ENCODE assay signal across 24 cellular contexts in genomic region chr3:66098436-66098835, GRCh38. TPM values are rescaled to one million over a fixed set of nuclear protein-coding genes. Genes with fewer than 3 reads are reported as not detected.
DNase-seq lines count a peak whose midpoint lies in the region; ATAC-seq, FAIRE-seq and TF ChIP-seq lines count a peak whose summit lies in the region.
"Had no signal": no experiment of that assay in that cellular context is flagged by ENCODE, and none has a peak within 500 bp of the region (broad histone marks: within the 10 kb centered on the region; RNA-seq: fewer than 3 reads in every experiment).

No MANE protein-coding gene starts in this region.

- WGBS in SK-N-SH (ENCODE audit: low lambda C conversion rate), result 74% methylated on average over 4 of the region's 4 CpGs

- no peak overlapping the region for H3K27ac Mint-ChIP-seq in astrocyte (ENCODE audit: unreplicated experiment)
- no peak overlapping the region for H3K27ac Mint-ChIP-seq in T-helper 2 cell treated with Interferon-gamma antibody and Interleukin-4, amounts not matched to agents 5 μg/mL and 100 μg/mL, for 36 hours
- H3K27ac Mint-ChIP-seq: naive B cell; stimulated activated naive CD8-positive, alpha-beta T cell treated with anti-CD3 and anti-CD28 coated beads, Interleukin-15, amount 100 ng/mL, for 72 hours had no signal

- H3K4me1 ChIP-seq in SK-N-SH (ENCODE audit: control insufficient read depth in 1 of 2, insufficient read depth in 2 of 2, low read depth in 1 of 2, low read length in 1 of 2) (peaks cover 0 to 8% of the 10 kb centered on the region in 2 experiments; a peak in 1 of 4 replicates), astrocyte (ENCODE audit: insufficient read depth, low read length) (peaks cover 8% of the 10 kb centered on the region), left ventricle myocardium inferior (no peaks in the 10 kb centered on the region)
- H3K4me1 ChIP-seq: right atrium auricular region had no signal

- H3K4me3 ChIP-seq in SK-N-SH (ENCODE audit: low read depth in 2 of 2, low read length in 1 of 2), result no peak overlapping the region
- no peak overlapping the region for H3K4me3 ChIP-seq in astrocyte (ENCODE audit: insufficient read depth, low read depth, low read length)
- H3K4me3 ChIP-seq in fibroblast of the aortic adventitia (ENCODE audit: low read depth, low read length), result no peak overlapping the region
- H3K4me3 ChIP-seq in left ventricle myocardium inferior, result no peak overlapping the region
- H3K4me3 ChIP-seq: ovary, right atrium auricular region had no signal

- POLR2A ChIA-PET in SK-N-SH (lab: Yijun Ruan, JAX), result no interaction called here

- TF ChIP-seq EP300 in SK-N-SH (IDR thresholded peaks at IDR 0.05; ENCODE audit: borderline replicate concordance in 1 of 2, low read depth in 1 of 2, low read length in 1 of 2), result no peak

- no peak overlapping the region; the same call in 1 of the 2 replicates for H2AFZ ChIP-seq in SK-N-SH (ENCODE audit: low read depth)
- H2AFZ ChIP-seq in astrocyte (ENCODE audit: low read depth, low read length), result peak overlapping the region; percentile 27

- no peak for FAIRE-seq in astrocyte (lab: Jason Lieb, UNC)

- ATAC-seq in SK-N-SH treated with all-trans-retinoic acid at 6 μM for 48 hours, result no peak
- ATAC-seq: stimulated activated naive CD8-positive, alpha-beta T cell treated with anti-CD3 and anti-CD28 coated beads, Interleukin-15, amount 100 ng/mL, for 72 hours had no signal

- H3K79me2 ChIP-seq in SK-N-SH (ENCODE audit: insufficient read depth) (no peaks in the 10 kb centered on the region), astrocyte (ENCODE audit: insufficient read depth, low read length) (no peaks in the 10 kb centered on the region)

- no peak overlapping the region for H3K4me3 Mint-ChIP-seq in astrocyte (ENCODE audit: unreplicated experiment)
- no peak overlapping the region for H3K4me3 Mint-ChIP-seq in T-helper 2 cell treated with Interferon-gamma antibody and Interleukin-4, amounts not matched to agents 5 μg/mL and 100 μg/mL, for 36 hours
- H3K4me3 Mint-ChIP-seq: naive B cell; stimulated activated naive CD8-positive, alpha-beta T cell treated with anti-CD3 and anti-CD28 coated beads, Interleukin-15, amount 100 ng/mL, for 72 hours had no signal

- H3K36me3 ChIP-seq in SK-N-SH (replicated peaks in 1 of 2; ENCODE audit: control insufficient read depth in 1 of 2, insufficient read depth in 2 of 2, low read length in 1 of 2) (no peaks in the 10 kb centered on the region), astrocyte (ENCODE audit: insufficient read depth, low read length) (no peaks in the 10 kb centered on the region), left ventricle myocardium inferior (no peaks in the 10 kb centered on the region)
- H3K36me3 ChIP-seq: ovary, right atrium auricular region had no signal

- intact Hi-C loops in left ventricle myocardium inferior (cut with micrococcal nuclease), result no loop called here

- TF ChIP-seq RAD21 in SK-N-SH (IDR thresholded peaks at IDR 0.05; ENCODE audit: low read length), result no peak

- H3K9me3 Mint-ChIP-seq in astrocyte (ENCODE audit: unreplicated experiment), result peaks cover 2% of the 10 kb centered on the region
- no peaks in the 10 kb centered on the region for H3K9me3 Mint-ChIP-seq in T-helper 2 cell treated with Interferon-gamma antibody and Interleukin-4, amounts not matched to agents 5 μg/mL and 100 μg/mL, for 36 hours

- H3K4me1 Mint-ChIP-seq in astrocyte (ENCODE audit: low read depth, unreplicated experiment), result no peaks in the 10 kb centered on the region
- H3K4me1 Mint-ChIP-seq in T-helper 2 cell treated with Interferon-gamma antibody and Interleukin-4, amounts not matched to agents 5 μg/mL and 100 μg/mL, for 36 hours (ENCODE audit: low read depth), result no peaks in the 10 kb centered on the region
- H3K4me1 Mint-ChIP-seq: naive B cell; stimulated activated naive CD8-positive, alpha-beta T cell treated with anti-CD3 and anti-CD28 coated beads, Interleukin-15, amount 100 ng/mL, for 72 hours had no signal

- H3F3A ChIP-seq in SK-N-SH (replicated peaks; ENCODE audit: insufficient read depth), result peaks cover 6% of the 10 kb centered on the region

- H3K9me3 ChIP-seq in SK-N-SH, result peaks cover 7% of the 10 kb centered on the region; the same call in 1 of the 2 replicates
- no peaks in the 10 kb centered on the region for H3K9me3 ChIP-seq in astrocyte (ENCODE audit: insufficient read depth, low read depth, low read length)
- peaks cover 10% of the 10 kb centered on the region for H3K9me3 ChIP-seq in left ventricle myocardium inferior (replicated peaks)
- H3K9me3 ChIP-seq: ovary had no signal

- no peaks in the 10 kb centered on the region for H3K9me2 ChIP-seq in SK-N-SH

- no peaks in the 10 kb centered on the region for H4K20me1 ChIP-seq in SK-N-SH (ENCODE audit: insufficient read depth)
- H4K20me1 ChIP-seq in astrocyte (ENCODE audit: insufficient read depth, low read length), result no peaks in the 10 kb centered on the region

- H3K9ac ChIP-seq in SK-N-SH, result no peak overlapping the region
- H3K9ac ChIP-seq in astrocyte (ENCODE audit: low read length), result no peak overlapping the region

- peaks cover 2% of the 10 kb centered on the region for H3K27me3 Mint-ChIP-seq in astrocyte (ENCODE audit: low read depth, unreplicated experiment)
- H3K27me3 Mint-ChIP-seq in T-helper 2 cell treated with Interferon-gamma antibody and Interleukin-4, amounts not matched to agents 5 μg/mL and 100 μg/mL, for 36 hours (ENCODE audit: low read depth), result no peaks in the 10 kb centered on the region
- H3K27me3 Mint-ChIP-seq: stimulated activated naive CD8-positive, alpha-beta T cell treated with anti-CD3 and anti-CD28 coated beads, Interleukin-15, amount 100 ng/mL, for 72 hours had no signal

- TF ChIP-seq CTCF in SK-N-SH (IDR thresholded peaks at IDR 0.05) (no peak), astrocyte (IDR thresholded peaks at IDR 0.05; ENCODE audit: insufficient read depth, low read depth, low read length) (no peak), fibroblast of the aortic adventitia (IDR thresholded peaks at IDR 0.05; ENCODE audit: insufficient read depth, low read length) (no peak), left ventricle myocardium inferior (IDR thresholded peaks at IDR 0.05; ENCODE audit: borderline replicate concordance) (no peak)

- H3K27ac ChIP-seq in SK-N-SH (ENCODE audit: low read depth in 2 of 2, low read length in 1 of 2) (no peak overlapping the region), astrocyte (ENCODE audit: low read depth, low read length) (no peak overlapping the region), left ventricle myocardium inferior (replicated peaks) (no peak overlapping the region)
- H3K27ac ChIP-seq: 22Rv1, ovary, right atrium auricular region had no signal

- CTCF ChIA-PET in SK-N-SH (lab: Yijun Ruan, JAX), result interaction anchor here (1.2 to 1.4 kb wide), 2 partner anchors 20 to 41 kb away, joined by 4 to 5 read pairs; no protein-coding TSS in a partner anchor

- H3K36me3 Mint-ChIP-seq in astrocyte (ENCODE audit: low read depth, unreplicated experiment), result no peaks in the 10 kb centered on the region
- H3K36me3 Mint-ChIP-seq in T-helper 2 cell treated with Interferon-gamma antibody and Interleukin-4, amounts not matched to agents 5 μg/mL and 100 μg/mL, for 36 hours (ENCODE audit: low read depth), result no peaks in the 10 kb centered on the region
- H3K36me3 Mint-ChIP-seq: naive B cell had no signal

- H3K4me2 ChIP-seq in SK-N-SH, result peak overlapping the region; percentile 5; the same call in 1 of the 2 replicates
- H3K4me2 ChIP-seq in astrocyte (ENCODE audit: low read length), result peak overlapping the region; percentile 27

- H3K27me3 ChIP-seq in SK-N-SH (ENCODE audit: insufficient read depth), result no peaks in the 10 kb centered on the region
- H3K27me3 ChIP-seq in astrocyte (ENCODE audit: insufficient read depth, low read length), result no peaks in the 10 kb centered on the region
- H3K27me3 ChIP-seq in left ventricle myocardium inferior (ENCODE audit: low read depth), result no peaks in the 10 kb centered on the region
- H3K27me3 ChIP-seq: ovary, right atrium auricular region had no signal

- DNase-seq in SK-N-SH, result no peak
- peak; percentile 70 for DNase-seq in astrocyte (ENCODE audit: low read depth)
- DNase-seq in fibroblast of the aortic adventitia (ENCODE audit: low read depth), result peak; percentile 58
- peak; percentile 50 for DNase-seq in stromal cell of bone marrow (ENCODE audit: low read depth)
- DNase-seq in left ventricle myocardium inferior, result no peak
- no peak for DNase-seq in T-helper 2 cell treated with Interferon-gamma antibody and Interleukin-4, amounts not matched to agents 5 μg/mL and 100 μg/mL, for 36 hours (ENCODE audit: low spot score)
- DNase-seq in NCI-H1694 (lab: John Stamatoyannopoulos, UW), result no peak
- DNase-seq: activated CD4-positive, CD25-positive, alpha-beta regulatory T cell treated with anti-CD3 and anti-CD28 coated beads, Interleukin-2, amount 50 U/mL, for 72 hours; activated T-cell treated with anti-CD3 and anti-CD28 coated beads, Interleukin-2, amount 50 U/mL, for 1 hour; amniotic stem cell; C1 segment of cervical spinal cord; caudate nucleus; KG1; mesenchymal stem cell; naive B cell; NCI-H1092; NCI-H2029; NCI-H82; ovary; stimulated activated naive CD8-positive, alpha-beta T cell treated with anti-CD3 and anti-CD28 coated beads, Interleukin-15, amount 100 ng/mL, for 72 hours; trophoblast cell had no signal

TF ChIP-seq in SK-N-SH, 30 proteins besides CTCF, POLR2A, EP300 and RAD21 (continues in another document):
- TF ChIP-seq YY1 (IDR thresholded peaks at IDR 0.05; ENCODE audit: low read depth) (no peak), RXRA (IDR thresholded peaks at IDR 0.05; ENCODE audit: borderline replicate concordance, low read depth) (no peak), ELF1 (IDR thresholded peaks at IDR 0.05) (no peak), JUND (IDR thresholded peaks at IDR 0.05) (no peak), TAF1 (IDR thresholded peaks at IDR 0.05; ENCODE audit: borderline replicate concordance, low read depth, low read length) (no peak), POLR2AphosphoS5 (IDR thresholded peaks at IDR 0.05; ENCODE audit: low read depth, low read length) (no peak), RCOR1 (IDR thresholded peaks at IDR 0.05; ENCODE audit: low read length) (no peak)

TF ChIP-seq in SK-N-SH treated with all-trans-retinoic acid at 6 μM for 48 hours, 23 proteins besides CTCF, POLR2A, EP300 and RAD21 (continues in another document):
- no peak for TF ChIP-seq GLIS3 (CRISPR knock-in tag; IDR thresholded peaks at IDR 0.05)
- TF ChIP-seq ESRRG (CRISPR knock-in tag; IDR thresholded peaks at IDR 0.05), result no peak
- no peak for TF ChIP-seq ZNF70 (CRISPR knock-in tag; IDR thresholded peaks at IDR 0.05)

RNA-seq across cellular contexts. Expression of gene MAGI1, which starts 59.7 kb away (rescaled TPM):
- 10.3 and 11.1 TPM in 2 replicates for polyA plus RNA-seq in SK-N-SH (2012; rRNA removed)
- polyA plus RNA-seq in SK-N-SH (2012; cell fraction: cytosol; rRNA removed), result 7.0 and 8.2 TPM in 2 replicates
- polyA plus RNA-seq in SK-N-SH (2012; cell fraction: nucleus; rRNA removed), result 21.6 and 25.4 TPM in 2 replicates
- 27.4 and 31.8 TPM in 2 replicates for total RNA-seq in astrocyte
- 13.0 and 30.2 TPM in 2 replicates for total RNA-seq in fibroblast of the aortic adventitia (ENCODE audit: low replicate concordance)
- 36.6 TPM for total RNA-seq in left ventricle myocardium inferior

Comparison
In these comparisons a context has a peak if more than half of its experiments do, and no peak if none do; other contexts are left out.
1. DNase-seq: peak in astrocyte (single experiment), fibroblast of the aortic adventitia (single experiment) and stromal cell of bone marrow (single experiment); none in SK-N-SH (single experiment), left ventricle myocardium inferior (single experiment), T-helper 2 cell treated with Interferon-gamma antibody and Interleukin-4, amounts not matched to agents 5 μg/mL and 100 μg/mL, for 36 hours (single experiment) and NCI-H1694 (single experiment).